ENCODE assay signal across 27 cellular contexts in genomic region chrX:97334850-97335249, GRCh38.
"Had no signal": no experiment of that assay in that cellular context is flagged by ENCODE, and none has a peak within 500 bp of the region (broad histone marks: within the 10 kb centered on the region; RNA-seq: fewer than 3 reads in every experiment).

No MANE protein-coding gene starts in this region.

- ATAC-seq: activated T-helper 17 cell treated with anti-CD3 and anti-CD28 coated beads, Interleukin-2, amount 50 U/mL, for 72 hours; effector memory CD8-positive, alpha-beta T cell; gastroesophageal sphincter; left cardiac atrium; right lobe of liver; stimulated activated naive CD8-positive, alpha-beta T cell treated with anti-CD3 and anti-CD28 coated beads, Interleukin-15, amount 100 ng/mL, for 72 hours; upper lobe of right lung had no signal

- H3K4me1 ChIP-seq: gastroesophageal sphincter, right lobe of liver, tibial artery, upper lobe of right lung had no signal

- H3K27ac ChIP-seq: gastroesophageal sphincter, hepatocyte, neutrophil, ovary, right lobe of liver, tibial artery, upper lobe of right lung had no signal

- H3K4me2 ChIP-seq: hepatocyte had no signal

- H3K4me3 ChIP-seq: gastroesophageal sphincter, hepatocyte, ovary, right lobe of liver, tibial artery, upper lobe of right lung had no signal

- H3K9me3 ChIP-seq: gastroesophageal sphincter, neutrophil, ovary, right lobe of liver, tibial artery, upper lobe of right lung had no signal

- H3K27me3 ChIP-seq: gastroesophageal sphincter, hepatocyte, neutrophil, ovary, right lobe of liver, tibial artery, upper lobe of right lung had no signal

- H2AFZ ChIP-seq: hepatocyte had no signal

- DNase-seq: activated CD4-positive, alpha-beta memory T cell treated with anti-CD3 and anti-CD28 coated beads for 36 hours; activated CD4-positive, alpha-beta T cell treated with anti-CD3 and anti-CD28 coated beads, Interleukin-2, amount 10 ng/mL, durations not matched to agents 24 days and 14 days; activated CD4-positive, CD25-positive, alpha-beta regulatory T cell treated with anti-CD3 and anti-CD28 coated beads, Interleukin-2, amount 50 U/mL, for 72 hours; activated CD8-positive, alpha-beta memory T cell treated with anti-CD3 and anti-CD28 coated beads, Interleukin-2, amount 50 U/mL, for 48 hours; activated gamma-delta T cell treated with Interleukin-2 at 50 U/mL for 16 hours; activated naive CD4-positive, alpha-beta T cell treated with anti-CD3 and anti-CD28 coated beads, Interleukin-2, amount 50 U/mL, for 16 hours; activated T-cell treated with anti-CD3 and anti-CD28 coated beads, Interleukin-2, amount 50 U/mL, for 24 hours; amniotic stem cell; caudate nucleus; cortex of kidney; effector memory CD8-positive, alpha-beta T cell; left cardiac atrium; mammary epithelial cell; naive B cell; nephron progenitor cell; ovary; right lobe of liver; stimulated activated CD4-positive, alpha-beta T cell treated with anti-CD3 and anti-CD28 coated beads, Interleukin-4, amount 100 ng/mL, for 1 hour; stimulated activated naive CD8-positive, alpha-beta T cell treated with anti-CD3 and anti-CD28 coated beads, Interleukin-15, amount 100 ng/mL, for 72 hours; tibial artery; upper lobe of right lung had no signal

- H3K36me3 ChIP-seq: gastroesophageal sphincter, neutrophil, ovary, right lobe of liver, tibial artery, upper lobe of right lung had no signal

- FAIRE-seq: endothelial cell of umbilical vein, keratinocyte had no signal

- H3K79me2 ChIP-seq: hepatocyte had no signal
